ENCODE assay signal across 12 cellular contexts in genomic region chr17:36201102-36201501, GRCh38. TPM values are rescaled to one million over a fixed set of nuclear protein-coding genes. Genes with fewer than 3 reads are reported as not detected.
A peak's percentile ranks its signal among the peaks of the same experiment; 100 is the strongest.
DNase-seq lines count a peak whose midpoint lies in the region; ATAC-seq and TF ChIP-seq lines count a peak whose summit lies in the region.
"Not testable (repeated sequence)": the region's sequence is repeated elsewhere in the genome, so short reads cannot be mapped to it uniquely, and the experiment has no call there.
"Had no signal": no experiment of that assay in that cellular context is flagged by ENCODE, and none has a peak within 500 bp of the region (broad histone marks: within the 10 kb centered on the region; RNA-seq: fewer than 3 reads in every experiment).

No MANE protein-coding gene starts in this region.

- intact Hi-C loops in activated CD8-positive, alpha-beta T cell treated with anti-CD3 and anti-CD28 coated beads for 36 hours (cut with micrococcal nuclease); dendritic cell treated with granulocyte-macrophage colony-stimulating factor and Interleukin-4, amounts not matched to agents 40 ng/mL and 50 ng/mL, for 4 days (cut with micrococcal nuclease): not testable (repeated sequence)

- H3K27me3 Mint-ChIP-seq in GM23338 (ENCODE audit: insufficient read depth, low read depth, poor library complexity); activated CD8-positive, alpha-beta T cell treated with anti-CD3 and anti-CD28 coated beads for 36 hours; dendritic cell treated with granulocyte-macrophage colony-stimulating factor and Interleukin-4, amounts not matched to agents 40 ng/mL and 50 ng/mL, for 4 days: not testable (repeated sequence)
- H3K27me3 Mint-ChIP-seq in activated naive CD8-positive, alpha-beta T cell treated with anti-CD3 and anti-CD28 coated beads for 36 hours: peaks cover 46% of the 10 kb centered on the region
- peaks cover 13% of the 10 kb centered on the region for H3K27me3 Mint-ChIP-seq in nephron progenitor cell (ENCODE audit: low read depth, poor library complexity)

- not testable (repeated sequence) for H3K36me3 ChIP-seq in BLaER1 treated with 17β-estradiol and CSF1 and Interleukin-3, amounts not matched to agents 10 nM and 100 nM; GM23338 (ENCODE audit: insufficient read depth); MM.1S (replicated peaks; ENCODE audit: insufficient read depth, low read length)

- H3K9me2 ChIP-seq in GM23338 (ENCODE audit: insufficient read depth); MM.1S (replicated peaks; ENCODE audit: insufficient read depth, low read length): not testable (repeated sequence)

- peak overlapping the region in 10 of 11 experiments; percentile 6 to 99 (median 96); a peak in 16 of 22 replicates for H3K27ac ChIP-seq in BLaER1 treated with 17β-estradiol and CSF1 and Interleukin-3, amounts not matched to agents 10 nM and 100 nM
- H3K27ac ChIP-seq in GM23338 (ENCODE audit: low read depth): not testable (repeated sequence)
- peak overlapping the region; percentile 84; the same call in 1 of the 2 replicates for H3K27ac ChIP-seq in MM.1S (ENCODE audit: low read length)

- H2AFZ ChIP-seq in GM23338: peak overlapping the region; percentile 43; the same call in 1 of the 2 replicates
- not testable (repeated sequence) for H2AFZ ChIP-seq in MM.1S (ENCODE audit: low read length)

- not testable (repeated sequence) for H3K4me3 Mint-ChIP-seq in GM23338; activated naive CD8-positive, alpha-beta T cell treated with anti-CD3 and anti-CD28 coated beads for 36 hours; dendritic cell treated with granulocyte-macrophage colony-stimulating factor and Interleukin-4, amounts not matched to agents 40 ng/mL and 50 ng/mL, for 4 days; nephron progenitor cell
- peak overlapping the region; percentile 33 for H3K4me3 Mint-ChIP-seq in activated CD8-positive, alpha-beta T cell treated with anti-CD3 and anti-CD28 coated beads for 36 hours

- peak overlapping the region in 3 of 11 experiments; percentile 17 to 32 (median 31); a peak in 7 of 22 replicates for H3K9ac ChIP-seq in BLaER1 treated with 17β-estradiol and CSF1 and Interleukin-3, amounts not matched to agents 10 nM and 100 nM
- not testable (repeated sequence) for H3K9ac ChIP-seq in MM.1S (ENCODE audit: low read length)

- H4K20me1 ChIP-seq in BLaER1 treated with 17β-estradiol and CSF1 and Interleukin-3, amounts not matched to agents 10 nM and 100 nM; GM23338 (replicated peaks; ENCODE audit: insufficient read depth); MM.1S (ENCODE audit: insufficient read depth, low read length): not testable (repeated sequence)

- not testable (repeated sequence) for H3K27ac Mint-ChIP-seq in GM23338
- peak overlapping the region; percentile 86 for H3K27ac Mint-ChIP-seq in activated CD8-positive, alpha-beta T cell treated with anti-CD3 and anti-CD28 coated beads for 36 hours
- peak overlapping the region; percentile 34 for H3K27ac Mint-ChIP-seq in activated naive CD8-positive, alpha-beta T cell treated with anti-CD3 and anti-CD28 coated beads for 36 hours
- H3K27ac Mint-ChIP-seq in dendritic cell treated with granulocyte-macrophage colony-stimulating factor and Interleukin-4, amounts not matched to agents 40 ng/mL and 50 ng/mL, for 4 days: peak overlapping the region; percentile 64
- peak overlapping the region; percentile 2 for H3K27ac Mint-ChIP-seq in nephron progenitor cell

- H3K4me3 ChIP-seq in BLaER1 treated with 17β-estradiol and CSF1 and Interleukin-3, amounts not matched to agents 10 nM and 100 nM; GM23338; MM.1S (ENCODE audit: low read length): not testable (repeated sequence)

- not testable (repeated sequence) for H3F3A ChIP-seq in GM23338 (replicated peaks; ENCODE audit: low read depth)
- H3F3A ChIP-seq in MM.1S (ENCODE audit: insufficient read depth, low read length): peaks cover 88% of the 10 kb centered on the region

- not testable (repeated sequence) for H3K9me3 ChIP-seq in BLaER1 treated with 17β-estradiol and CSF1 and Interleukin-3, amounts not matched to agents 10 nM and 100 nM (replicated peaks in 1 of 11); MM.1S (replicated peaks; ENCODE audit: insufficient read depth, low read length)

- DNase-seq in GM23338 (ENCODE audit: low spot score); MM.1S; activated CD8-positive, alpha-beta T cell treated with anti-CD3 and anti-CD28 coated beads for 36 hours; activated naive CD8-positive, alpha-beta T cell treated with anti-CD3 and anti-CD28 coated beads for 36 hours; nephron progenitor cell: not testable (repeated sequence)

- peaks cover 13% of the 10 kb centered on the region for H3K4me1 Mint-ChIP-seq in GM23338
- H3K4me1 Mint-ChIP-seq in activated CD8-positive, alpha-beta T cell treated with anti-CD3 and anti-CD28 coated beads for 36 hours (ENCODE audit: low read depth): peaks cover 59% of the 10 kb centered on the region
- peaks cover 36% of the 10 kb centered on the region for H3K4me1 Mint-ChIP-seq in activated naive CD8-positive, alpha-beta T cell treated with anti-CD3 and anti-CD28 coated beads for 36 hours
- H3K4me1 Mint-ChIP-seq in dendritic cell treated with granulocyte-macrophage colony-stimulating factor and Interleukin-4, amounts not matched to agents 40 ng/mL and 50 ng/mL, for 4 days (ENCODE audit: low read depth): peaks cover 76% of the 10 kb centered on the region
- peaks cover 41% of the 10 kb centered on the region for H3K4me1 Mint-ChIP-seq in nephron progenitor cell

- H3K79me2 ChIP-seq in GM23338 (replicated peaks; ENCODE audit: insufficient read depth); MM.1S (ENCODE audit: low read length): not testable (repeated sequence)

- not testable (repeated sequence) for H3K27me3 ChIP-seq in BLaER1 treated with 17β-estradiol and CSF1 and Interleukin-3, amounts not matched to agents 10 nM and 100 nM; GM23338 (ENCODE audit: insufficient read depth); MM.1S (replicated peaks; ENCODE audit: insufficient read depth, low read length)

- H3K4me1 ChIP-seq in BLaER1 treated with 17β-estradiol and CSF1 and Interleukin-3, amounts not matched to agents 10 nM and 100 nM: peaks cover 74 to 95% (median 90%) of the 10 kb centered on the region in 10 experiments
- H3K4me1 ChIP-seq in GM23338 (ENCODE audit: insufficient read depth): not testable (repeated sequence)
- H3K4me1 ChIP-seq in MM.1S (ENCODE audit: low read length): peaks cover 93% of the 10 kb centered on the region

- CTCF ChIA-PET in activated CD8-positive, alpha-beta T cell treated with anti-CD3 and anti-CD28 coated beads for 36 hours (lab: Charles Lee): not testable (repeated sequence)

- not testable (repeated sequence) for TF ChIP-seq CTCF in GM23338 (conservative IDR thresholded peaks at IDR 0.05; ENCODE audit: low read depth in 2 of 2); MM.1S (IDR thresholded peaks at IDR 0.05; ENCODE audit: low read length); activated CD8-positive, alpha-beta T cell treated with anti-CD3 and anti-CD28 coated beads for 36 hours (IDR thresholded peaks at IDR 0.05); nephron progenitor cell (IDR thresholded peaks at IDR 0.05)

- ATAC-seq in GM23338; activated CD8-positive, alpha-beta T cell treated with anti-CD3 and anti-CD28 coated beads for 36 hours: not testable (repeated sequence)

- peak overlapping the region; percentile 39 to 96 (median 76); a peak in 21 of 22 replicates for H3K4me2 ChIP-seq in BLaER1 treated with 17β-estradiol and CSF1 and Interleukin-3, amounts not matched to agents 10 nM and 100 nM
- not testable (repeated sequence) for H3K4me2 ChIP-seq in GM23338; MM.1S (ENCODE audit: low read depth, low read length)

- H3K9me3 Mint-ChIP-seq in GM23338; activated CD8-positive, alpha-beta T cell treated with anti-CD3 and anti-CD28 coated beads for 36 hours; activated naive CD8-positive, alpha-beta T cell treated with anti-CD3 and anti-CD28 coated beads for 36 hours; dendritic cell treated with granulocyte-macrophage colony-stimulating factor and Interleukin-4, amounts not matched to agents 40 ng/mL and 50 ng/mL, for 4 days; nephron progenitor cell: not testable (repeated sequence)

- POLR2A ChIA-PET in activated CD8-positive, alpha-beta T cell treated with anti-CD3 and anti-CD28 coated beads for 36 hours (lab: Charles Lee): not testable (repeated sequence)

- H3K36me3 Mint-ChIP-seq in GM23338 (ENCODE audit: low read depth); activated CD8-positive, alpha-beta T cell treated with anti-CD3 and anti-CD28 coated beads for 36 hours (ENCODE audit: low read depth); activated naive CD8-positive, alpha-beta T cell treated with anti-CD3 and anti-CD28 coated beads for 36 hours; dendritic cell treated with granulocyte-macrophage colony-stimulating factor and Interleukin-4, amounts not matched to agents 40 ng/mL and 50 ng/mL, for 4 days (ENCODE audit: low read depth); nephron progenitor cell (ENCODE audit: low read depth): not testable (repeated sequence)

RNA-seq across cellular contexts. Expression of gene CCL3L1, which starts 4.5 kb away (rescaled TPM):
- not detected in 2 replicates for total RNA-seq in GM23338 (2014; rRNA removed; shearing (Covaris generic))
- 0.59 and 0.70 TPM in 2 replicates for polyA plus RNA-seq in GM23338 (2016; fragmentation: Nextera tagmentation; extraction: Ambion mirVana)
- total RNA-seq in activated CD8-positive, alpha-beta T cell treated with anti-CD3 and anti-CD28 coated beads for 36 hours: 10 to 100 TPM; 33.8 to 35.1 TPM
- total RNA-seq in activated naive CD8-positive, alpha-beta T cell treated with anti-CD3 and anti-CD28 coated beads for 36 hours: 1 to 10 TPM; 2.9 to 3.2 TPM
- total RNA-seq: CD4-positive, CD25-positive, alpha-beta regulatory T cell; G401 had no signal
- polyA plus RNA-seq: A549; CD4-positive, CD25-positive, alpha-beta regulatory T cell had no signal

RNA-seq across cellular contexts. Expression of gene CCL4L2, which starts 9.8 kb away (rescaled TPM):
- total RNA-seq in GM23338 (2014; rRNA removed; shearing (Covaris generic)): not detected in 2 replicates
- polyA plus RNA-seq in GM23338 (2016; fragmentation: Nextera tagmentation; extraction: Ambion mirVana): not detected in 2 replicates
- 100 to 1,000 TPM in 1 of 2 experiments, 10 to 100 TPM in 1; 95.1 to 102 TPM for total RNA-seq in activated CD8-positive, alpha-beta T cell treated with anti-CD3 and anti-CD28 coated beads for 36 hours
- 1 to 10 TPM; 4.4 to 5.5 TPM for total RNA-seq in activated naive CD8-positive, alpha-beta T cell treated with anti-CD3 and anti-CD28 coated beads for 36 hours
- total RNA-seq: CD4-positive, CD25-positive, alpha-beta regulatory T cell; G401; HFFc6 had no signal
- polyA plus RNA-seq: A549 had no signal

RNA-seq across cellular contexts. Expression of gene TBC1D3B, which starts 24.7 kb away (rescaled TPM):
- 0.54 and 1.3 TPM in 2 replicates for total RNA-seq in GM23338 (2014; rRNA removed; shearing (Covaris generic))
- 0.80 and 0.95 TPM in 2 replicates for polyA plus RNA-seq in GM23338 (2016; fragmentation: Nextera tagmentation; extraction: Ambion mirVana)
- total RNA-seq in activated CD8-positive, alpha-beta T cell treated with anti-CD3 and anti-CD28 coated beads for 36 hours: 1 to 10 TPM; 6.6 to 9.0 TPM
- 1 to 10 TPM; 2.0 to 2.6 TPM for total RNA-seq in activated naive CD8-positive, alpha-beta T cell treated with anti-CD3 and anti-CD28 coated beads for 36 hours
- total RNA-seq: Daoy, G401 had no signal
- polyA plus RNA-seq: CD4-positive, CD25-positive, alpha-beta regulatory T cell had no signal

Comparison
In these comparisons a context has a peak if more than half of its experiments do, and no peak if none do; other contexts are left out.
1. RNA of gene CCL3L1, which starts 4.5 kb away (total RNA-seq): 33.8 to 35.1 TPM in activated CD8-positive, alpha-beta T cell treated with anti-CD3 and anti-CD28 coated beads for 36 hours; 2.9 to 3.2 TPM in activated naive CD8-positive, alpha-beta T cell treated with anti-CD3 and anti-CD28 coated beads for 36 hours and not detected in GM23338; every median in the first group is over 4 times any median in the second.
2. RNA of gene CCL4L2, which starts 9.8 kb away (total RNA-seq): 95.1 to 102 TPM in activated CD8-positive, alpha-beta T cell treated with anti-CD3 and anti-CD28 coated beads for 36 hours; 4.4 to 5.5 TPM in activated naive CD8-positive, alpha-beta T cell treated with anti-CD3 and anti-CD28 coated beads for 36 hours and not detected in GM23338; every median in the first group is over 10 times any median in the second.